ENCODE assay signal across 8 cellular contexts in the genomic region with DNA sequence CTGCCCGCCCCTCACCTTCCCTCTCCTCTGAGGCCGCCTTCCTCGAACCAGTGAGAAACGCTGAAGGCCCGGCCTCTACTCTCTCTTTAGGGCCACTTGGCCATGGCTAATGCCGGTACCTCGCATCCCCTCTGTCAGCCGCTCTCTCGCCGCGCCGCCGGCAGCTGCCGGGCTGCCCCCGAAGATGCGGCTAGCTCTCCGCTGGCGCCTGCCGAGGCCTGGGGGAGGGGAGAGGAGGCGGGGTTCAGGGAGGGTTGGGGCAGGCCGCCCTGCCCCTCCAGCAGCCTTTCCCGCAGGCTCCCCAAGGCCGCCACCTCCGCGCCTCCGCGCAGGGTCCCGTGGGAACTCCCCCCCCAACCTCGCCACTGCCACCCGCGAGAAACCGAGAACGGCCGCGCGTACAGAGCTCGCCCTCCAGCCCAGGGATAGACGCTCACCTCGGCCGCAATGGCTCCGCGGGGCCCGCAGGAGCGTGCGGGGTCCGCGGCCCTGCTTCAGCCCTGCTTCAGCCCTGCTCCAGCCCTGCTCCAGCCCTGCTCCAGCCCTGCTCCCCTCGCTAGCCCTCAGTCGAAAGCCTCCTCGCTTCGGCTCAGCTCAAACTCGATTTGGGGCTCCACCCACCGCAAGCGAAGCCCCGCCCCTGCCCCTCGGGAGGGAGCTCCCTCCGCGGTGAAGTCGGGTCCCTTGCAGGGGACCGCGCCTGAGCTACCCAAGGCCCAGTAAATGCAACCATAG. TPM values are rescaled to one million over a fixed set of nuclear protein-coding genes. Genes with fewer than 3 reads are reported as not detected.
DNase-seq lines count a peak whose midpoint lies in the region; ATAC-seq and TF ChIP-seq lines count a peak whose summit lies in the region.

A gene with protein sequence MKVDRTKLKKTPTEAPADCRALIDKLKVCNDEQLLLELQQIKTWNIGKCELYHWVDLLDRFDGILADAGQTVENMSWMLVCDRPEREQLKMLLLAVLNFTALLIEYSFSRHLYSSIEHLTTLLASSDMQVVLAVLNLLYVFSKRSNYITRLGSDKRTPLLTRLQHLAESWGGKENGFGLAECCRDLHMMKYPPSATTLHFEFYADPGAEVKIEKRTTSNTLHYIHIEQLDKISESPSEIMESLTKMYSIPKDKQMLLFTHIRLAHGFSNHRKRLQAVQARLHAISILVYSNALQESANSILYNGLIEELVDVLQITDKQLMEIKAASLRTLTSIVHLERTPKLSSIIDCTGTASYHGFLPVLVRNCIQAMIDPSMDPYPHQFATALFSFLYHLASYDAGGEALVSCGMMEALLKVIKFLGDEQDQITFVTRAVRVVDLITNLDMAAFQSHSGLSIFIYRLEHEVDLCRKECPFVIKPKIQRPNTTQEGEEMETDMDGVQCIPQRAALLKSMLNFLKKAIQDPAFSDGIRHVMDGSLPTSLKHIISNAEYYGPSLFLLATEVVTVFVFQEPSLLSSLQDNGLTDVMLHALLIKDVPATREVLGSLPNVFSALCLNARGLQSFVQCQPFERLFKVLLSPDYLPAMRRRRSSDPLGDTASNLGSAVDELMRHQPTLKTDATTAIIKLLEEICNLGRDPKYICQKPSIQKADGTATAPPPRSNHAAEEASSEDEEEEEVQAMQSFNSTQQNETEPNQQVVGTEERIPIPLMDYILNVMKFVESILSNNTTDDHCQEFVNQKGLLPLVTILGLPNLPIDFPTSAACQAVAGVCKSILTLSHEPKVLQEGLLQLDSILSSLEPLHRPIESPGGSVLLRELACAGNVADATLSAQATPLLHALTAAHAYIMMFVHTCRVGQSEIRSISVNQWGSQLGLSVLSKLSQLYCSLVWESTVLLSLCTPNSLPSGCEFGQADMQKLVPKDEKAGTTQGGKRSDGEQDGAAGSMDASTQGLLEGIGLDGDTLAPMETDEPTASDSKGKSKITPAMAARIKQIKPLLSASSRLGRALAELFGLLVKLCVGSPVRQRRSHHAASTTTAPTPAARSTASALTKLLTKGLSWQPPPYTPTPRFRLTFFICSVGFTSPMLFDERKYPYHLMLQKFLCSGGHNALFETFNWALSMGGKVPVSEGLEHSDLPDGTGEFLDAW (N-terminal part only) (minus strand): TSS at position 569 of the 735 bp plus-strand sequence. CDS start 32,612 bp downstream, outside the sequence.

- peaks cover 12% of the 10 kb centered on the region for H3K9me3 Mint-ChIP-seq in progenitor cell of endocrine pancreas (ENCODE audit: low read depth)

- H3K36me3 ChIP-seq in adrenal gland (replicated peaks in 1 of 2) (no peaks in the 10 kb centered on the region), upper lobe of left lung (no peaks in the 10 kb centered on the region)

- peak within 1 kb of the TSS; percentile 79 to 97 (median 81) for H3K27ac ChIP-seq in adrenal gland
- H3K27ac ChIP-seq in upper lobe of left lung: peak within 1 kb of the TSS; percentile 79 to 92 (median 90)

- DNase-seq in GM03348 (ENCODE audit: low spot score): peak; percentile 86
- peak; percentile 74 for DNase-seq in NCI-H1436 treated with DMSO at 0.1 percent for 48 hours (lab: John Stamatoyannopoulos, UW)
- peak; percentile 74 to 83 (median 78) for DNase-seq in adrenal gland
- DNase-seq in left cardiac atrium: peak; percentile 78
- peak; percentile 75 for DNase-seq in progenitor cell of endocrine pancreas (ENCODE audit: low spot score, unreplicated experiment)
- peak; percentile 78 to 96 for DNase-seq in upper lobe of left lung

- peaks cover 12% of the 10 kb centered on the region for H3K4me1 Mint-ChIP-seq in progenitor cell of endocrine pancreas (ENCODE audit: low read depth)

- H3K36me3 Mint-ChIP-seq in progenitor cell of endocrine pancreas (ENCODE audit: insufficient read depth): peaks cover 3% of the 10 kb centered on the region

- intact Hi-C loops in T-helper 1 cell treated with Interleukin-12 subunit alpha and Interleukin-12 subunit beta and Interleukin-4 antibody, amounts not matched to agents 30 ng/mL and 1 ng/mL, for 36 hours (cut with micrococcal nuclease): loop anchor here (2.0 to 10.0 kb wide), 5 partner anchors 248 to 1474 kb away; a partner anchor contains a TSS
- intact Hi-C loops in adrenal gland (cut with DNase I) (no loop called here), left cardiac atrium (cut with DNase I) (no loop called here)

- peak within 1 kb of the TSS; percentile 94 for H3K27ac Mint-ChIP-seq in progenitor cell of endocrine pancreas

- TF ChIP-seq EP300 in upper lobe of left lung (IDR thresholded peaks at IDR 0.05): no peak

- WGBS in adrenal gland, 4 donors: 0 to 58% (median 24%) methylated on average over 5 to 61 of the region's 61 CpGs; no CpG with 5 or more reads in 1 of the 4 donors
- WGBS in upper lobe of left lung, 2 donors: 31% methylated on average over 59 of the region's 61 CpGs; no CpG with 5 or more reads in 1 of the 2 donors

- peak; percentile 36 to 75 for TF ChIP-seq POLR2A in adrenal gland (IDR thresholded peaks at IDR 0.05)
- peak in 3 of 4 donors; percentile 40 to 60 (median 44) for TF ChIP-seq POLR2A in upper lobe of left lung (IDR thresholded peaks at IDR 0.05)

- no peaks in the 10 kb centered on the region for H3K27me3 Mint-ChIP-seq in progenitor cell of endocrine pancreas

- ATAC-seq in HG02623 (IDR thresholded peaks at IDR 0.05; ENCODE audit: unreplicated experiment) (peak; percentile 33), left cardiac atrium (peak; percentile 62 to 74), upper lobe of left lung (ENCODE audit: low FRiP score in 2 of 2) (peak; percentile 66 to 73)

- peak within 1 kb of the TSS; percentile 11 to 75 (median 61) for H3K4me3 ChIP-seq in adrenal gland
- peak within 1 kb of the TSS; percentile 56 to 79 (median 69) for H3K4me3 ChIP-seq in upper lobe of left lung

- peak within 1 kb of the TSS; percentile 88 for H3K4me3 Mint-ChIP-seq in progenitor cell of endocrine pancreas (ENCODE audit: low read depth)

- TF ChIP-seq CTCF in adrenal gland (IDR thresholded peaks at IDR 0.05) (no peak), progenitor cell of endocrine pancreas (IDR thresholded peaks at IDR 0.05; ENCODE audit: unreplicated experiment) (no peak), upper lobe of left lung (IDR thresholded peaks at IDR 0.05) (no peak)

- H3K4me1 ChIP-seq in adrenal gland (replicated peaks in 1 of 2): peaks cover 0 to 12% of the 10 kb centered on the region in 2 donors
- peaks cover 7 to 19% (median 10%) of the 10 kb centered on the region in 4 donors for H3K4me1 ChIP-seq in upper lobe of left lung

- H3K27me3 ChIP-seq in adrenal gland (peaks cover 2% of the 10 kb centered on the region), upper lobe of left lung (no peaks in the 10 kb centered on the region)

- H3K9me3 ChIP-seq in adrenal gland (replicated peaks in 1 of 3) (no peaks in the 10 kb centered on the region), upper lobe of left lung (peaks cover 0 to 5% (median 0%) of the 10 kb centered on the region in 4 donors)

RNA-seq across cellular contexts. Expression of the gene that starts here (rescaled TPM):
- total RNA-seq in T-helper 1 cell treated with Interleukin-12 subunit alpha and Interleukin-12 subunit beta and Interleukin-4 antibody, amounts not matched to agents 30 ng/mL and 1 ng/mL, for 36 hours: 295 and 301 TPM in 2 replicates
- total RNA-seq in adrenal gland (100 to 1,000 TPM in 7 of 8 donors, 10 to 100 TPM in 1; 96.5 to 170 (median 139) TPM), left cardiac atrium (100 to 1,000 TPM; 128 to 130 TPM), progenitor cell of endocrine pancreas (280 and 298 TPM in 2 replicates), upper lobe of left lung (100 to 1,000 TPM in 5 of 6 donors, 10 to 100 TPM in 1; 98.1 to 136 (median 121) TPM)
- 100 to 1,000 TPM in 1 of 3 donors, 10 to 100 TPM in 2; 38.4 to 101 (median 47.0) TPM for polyA plus RNA-seq in adrenal gland

Comparison
In these comparisons a context has a peak if more than half of its experiments do, and no peak if none do; other contexts are left out.
1. Peak in every context shown above with its lines: DNase-seq, ATAC-seq, H3K4me3 ChIP-seq and H3K27ac ChIP-seq.